ENCODE assay signal across 9 cellular contexts in the genomic region with DNA sequence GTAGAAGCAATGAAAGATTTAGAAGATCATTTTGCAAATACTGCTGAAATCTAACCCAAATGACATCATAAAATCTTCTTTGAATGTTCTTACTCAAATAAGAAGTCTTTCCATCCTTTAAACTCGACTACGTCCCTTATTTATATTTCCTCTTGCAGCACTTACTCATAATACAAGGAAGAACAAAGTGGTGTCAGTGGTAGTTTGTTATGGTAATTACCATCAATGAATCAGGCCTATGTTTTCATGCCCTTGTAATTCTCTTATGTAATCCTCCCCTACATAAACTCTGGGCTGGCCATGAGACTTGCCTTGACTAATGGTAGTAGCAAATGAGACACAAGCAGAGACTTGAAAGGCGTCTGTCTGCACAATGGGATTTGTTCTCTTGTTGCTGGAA. TPM values are rescaled to one million over a fixed set of nuclear protein-coding genes. Genes with fewer than 3 reads are reported as not detected.
A peak's percentile ranks its signal among the peaks of the same experiment; 100 is the strongest.
DNase-seq lines count a peak whose midpoint lies in the region; ATAC-seq and TF ChIP-seq lines count a peak whose summit lies in the region.
"Had no signal": no experiment of that assay in that cellular context is flagged by ENCODE, and none has a peak within 500 bp of the region (broad histone marks: within the 10 kb centered on the region; RNA-seq: fewer than 3 reads in every experiment).

No MANE protein-coding gene starts in this region.

- H3K27ac ChIP-seq in CD4-positive, CD25-positive, alpha-beta regulatory T cell (ENCODE audit: insufficient read depth, low read length, poor library complexity, severe bottlenecking) = no peak overlapping the region
- H3K27ac ChIP-seq in foreskin keratinocyte = peak overlapping the region; percentile 37

- no peak overlapping the region for H3K4me3 ChIP-seq in CD4-positive, CD25-positive, alpha-beta regulatory T cell (ENCODE audit: low read depth, low read length)

- peak in 1 of 3 donors; percentile 60 for DNase-seq in CD4-positive, CD25-positive, alpha-beta regulatory T cell
- DNase-seq in HPDE6-E6E7 (ENCODE audit: extremely low spot score) = peak; percentile 84
- DNase-seq in activated CD8-positive, alpha-beta T cell treated with anti-CD3 and anti-CD28 coated beads for 36 hours = peak; percentile 40
- peak; percentile 98 to 99 for DNase-seq in foreskin keratinocyte
- DNase-seq in NCI-H2029 (lab: John Stamatoyannopoulos, UW) = no peak
- DNase-seq: PC-3 had no signal

- peaks cover 4% of the 10 kb centered on the region for H3K36me3 Mint-ChIP-seq in CD4-positive, CD25-positive, alpha-beta regulatory T cell
- peaks cover 33% of the 10 kb centered on the region for H3K36me3 Mint-ChIP-seq in activated CD8-positive, alpha-beta T cell treated with anti-CD3 and anti-CD28 coated beads for 36 hours (ENCODE audit: low read depth)

- CTCF ChIA-PET in activated CD8-positive, alpha-beta T cell treated with anti-CD3 and anti-CD28 coated beads for 36 hours (lab: Charles Lee) = interaction anchor here (1.4 to 2.0 kb wide), 2 partner anchors 14 to 85 kb away, joined by 4 to 6 read pairs; no protein-coding TSS in a partner anchor

- H3K27ac Mint-ChIP-seq in CD4-positive, CD25-positive, alpha-beta regulatory T cell = peak overlapping the region; percentile 42 to 63 (median 54)
- peak overlapping the region; percentile 85 for H3K27ac Mint-ChIP-seq in activated CD8-positive, alpha-beta T cell treated with anti-CD3 and anti-CD28 coated beads for 36 hours

- H3K36me3 ChIP-seq in CD4-positive, CD25-positive, alpha-beta regulatory T cell (ENCODE audit: control insufficient read depth, insufficient read depth, low read length) = no peaks in the 10 kb centered on the region

- ATAC-seq in CD4-positive, CD25-positive, alpha-beta regulatory T cell (ENCODE audit: low read depth in 2 of 2) = peak; percentile 68 to 75
- peak; percentile 88 for ATAC-seq in activated CD8-positive, alpha-beta T cell treated with anti-CD3 and anti-CD28 coated beads for 36 hours
- ATAC-seq in foreskin keratinocyte (peak; percentile 99), GM18867 (IDR thresholded peaks at IDR 0.05; ENCODE audit: unreplicated experiment) (no peak), HG02798 (IDR thresholded peaks at IDR 0.05; ENCODE audit: poor library complexity, unreplicated experiment) (no peak), HG02938 (IDR thresholded peaks at IDR 0.05; ENCODE audit: unreplicated experiment) (no peak)
- ATAC-seq: PC-3 had no signal

- TF ChIP-seq CTCF in activated CD8-positive, alpha-beta T cell treated with anti-CD3 and anti-CD28 coated beads for 36 hours (IDR thresholded peaks at IDR 0.05) = no peak
- TF ChIP-seq CTCF in foreskin keratinocyte (conservative IDR thresholded peaks at IDR 0.05) = no peak

- POLR2A ChIA-PET in activated CD8-positive, alpha-beta T cell treated with anti-CD3 and anti-CD28 coated beads for 36 hours (lab: Charles Lee) = interaction anchor here (3.7 kb wide), 1 partner anchor 16 kb away, joined by 21 read pairs; the partner anchor contains the start of gene EEA1

- H3K4me3 Mint-ChIP-seq in CD4-positive, CD25-positive, alpha-beta regulatory T cell = peak overlapping the region in 3 of 4 donors; percentile 14 to 66 (median 25)
- no peak overlapping the region for H3K4me3 Mint-ChIP-seq in activated CD8-positive, alpha-beta T cell treated with anti-CD3 and anti-CD28 coated beads for 36 hours

- intact Hi-C loops in activated CD8-positive, alpha-beta T cell treated with anti-CD3 and anti-CD28 coated beads for 36 hours (cut with micrococcal nuclease) = no loop called here

- H3K4me1 Mint-ChIP-seq in CD4-positive, CD25-positive, alpha-beta regulatory T cell = peaks cover 16 to 63% (median 45%) of the 10 kb centered on the region in 4 donors
- H3K4me1 Mint-ChIP-seq in activated CD8-positive, alpha-beta T cell treated with anti-CD3 and anti-CD28 coated beads for 36 hours (ENCODE audit: low read depth) = peaks cover 53% of the 10 kb centered on the region

- H3K27me3 Mint-ChIP-seq in CD4-positive, CD25-positive, alpha-beta regulatory T cell = no peaks in the 10 kb centered on the region
- H3K27me3 Mint-ChIP-seq in activated CD8-positive, alpha-beta T cell treated with anti-CD3 and anti-CD28 coated beads for 36 hours = no peaks in the 10 kb centered on the region

- H3K9me3 Mint-ChIP-seq in CD4-positive, CD25-positive, alpha-beta regulatory T cell = peaks cover 0 to 4% (median 0%) of the 10 kb centered on the region in 7 donors
- H3K9me3 Mint-ChIP-seq in activated CD8-positive, alpha-beta T cell treated with anti-CD3 and anti-CD28 coated beads for 36 hours = peaks cover 6% of the 10 kb centered on the region

- peaks cover 9% of the 10 kb centered on the region for H3K4me1 ChIP-seq in CD4-positive, CD25-positive, alpha-beta regulatory T cell (ENCODE audit: control insufficient read depth, insufficient read depth, low read length, poor library complexity, severe bottlenecking)
- peaks cover 19% of the 10 kb centered on the region for H3K4me1 ChIP-seq in foreskin keratinocyte

- no peaks in the 10 kb centered on the region for H3K27me3 ChIP-seq in CD4-positive, CD25-positive, alpha-beta regulatory T cell (ENCODE audit: control insufficient read depth, insufficient read depth, low read length)
- no peaks in the 10 kb centered on the region for H3K27me3 ChIP-seq in foreskin keratinocyte

- no peaks in the 10 kb centered on the region for H3K9me3 ChIP-seq in CD4-positive, CD25-positive, alpha-beta regulatory T cell (ENCODE audit: control insufficient read depth in 2 of 2, low read length in 2 of 2)

RNA-seq across cellular contexts. Expression of gene EEA1, which starts 17.0 kb away (rescaled TPM):
- total RNA-seq in CD4-positive, CD25-positive, alpha-beta regulatory T cell = 11.8 TPM
- polyA plus RNA-seq in CD4-positive, CD25-positive, alpha-beta regulatory T cell = 1 to 10 TPM; 5.8 to 9.0 (median 6.6) TPM
- 10 to 100 TPM; 20.8 to 21.7 TPM for total RNA-seq in activated CD8-positive, alpha-beta T cell treated with anti-CD3 and anti-CD28 coated beads for 36 hours
- 22.8 and 27.1 TPM in 2 replicates for total RNA-seq in foreskin keratinocyte
- 1.9 and 2.6 TPM in 2 replicates for polyA plus RNA-seq in foreskin keratinocyte

Comparison
In these comparisons a context has a peak if more than half of its experiments do, and no peak if none do; other contexts are left out.
1. ATAC-seq: peak in CD4-positive, CD25-positive, alpha-beta regulatory T cell (2 of 2), activated CD8-positive, alpha-beta T cell treated with anti-CD3 and anti-CD28 coated beads for 36 hours (single experiment) and foreskin keratinocyte (single experiment); none in GM18867 (single experiment), HG02798 (single experiment) and HG02938 (single experiment).